Comparison of ENCODE assay signal across 9 cellular contexts in the genomic region with DNA sequence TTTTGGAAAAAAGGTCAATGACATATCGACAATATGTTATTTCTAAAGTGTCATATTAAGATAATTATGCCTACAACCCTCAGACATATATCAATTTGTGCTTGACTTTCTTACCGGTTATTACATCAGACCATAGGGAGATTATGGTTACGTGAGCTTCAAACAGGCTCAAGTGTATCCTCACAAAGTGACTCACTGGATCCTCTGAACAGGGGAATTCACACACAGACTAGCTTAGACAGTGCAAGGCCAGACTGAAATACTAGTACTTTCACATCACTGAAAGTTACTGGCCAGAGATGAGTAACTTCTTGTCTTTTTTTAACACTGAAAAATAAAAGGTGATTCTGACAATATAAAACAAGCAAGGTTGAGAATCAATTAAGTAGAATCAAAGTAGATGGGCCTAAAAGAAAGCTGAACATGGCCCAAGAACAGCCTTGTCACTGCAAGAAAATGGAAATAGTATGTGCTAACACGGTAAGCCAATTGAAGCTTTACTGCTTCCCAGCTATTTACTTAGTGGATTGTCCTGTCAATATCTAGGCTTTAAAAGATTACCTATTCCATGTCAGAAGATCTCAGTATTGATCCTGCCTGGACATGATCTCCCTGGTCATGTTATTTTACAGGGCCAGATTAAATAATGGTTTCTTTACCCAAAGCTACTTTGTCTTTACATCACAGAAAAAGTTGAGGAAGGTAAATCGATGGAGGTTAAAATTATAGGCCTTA.
A peak's percentile ranks its signal among the peaks of the same experiment; 100 is the strongest.
DNase-seq lines count a peak whose midpoint lies in the region; ATAC-seq and TF ChIP-seq lines count a peak whose summit lies in the region.
"Had no signal": no experiment of that assay in that cellular context is flagged by ENCODE, and none has a peak within 500 bp of the region (broad histone marks: within the 10 kb centered on the region; RNA-seq: fewer than 3 reads in every experiment).

No MANE protein-coding gene starts in this region.

- DNase-seq in EH (ENCODE audit: low read depth) (peak; percentile 85), SK-N-SH (no peak), NCI-H1417 treated with DMSO at 0.1 percent for 48 hours (lab: John Stamatoyannopoulos, UW) (no peak)
- DNase-seq in stimulated activated CD4-positive, alpha-beta T cell treated with anti-CD3 and anti-CD28 coated beads, Interleukin-2, amount 100 ng/mL, for 48 hours: no peak
- DNase-seq: NCI-H187 treated with DMSO at 0.1 percent for 48 hours had no signal

- ATAC-seq in HG02588 (IDR thresholded peaks at IDR 0.05; ENCODE audit: unreplicated experiment) (peak; percentile 79), HG02885 (IDR thresholded peaks at IDR 0.05; ENCODE audit: poor library complexity, unreplicated experiment) (no peak), GM21367 (IDR thresholded peaks at IDR 0.05; ENCODE audit: unreplicated experiment) (no peak)

- WGBS in SK-N-SH (ENCODE audit: low lambda C conversion rate): 74% methylated on average over 5 of the region's 5 CpGs
- 63% methylated on average over 5 of the region's 5 CpGs for WGBS in liver

- H3K4me3 ChIP-seq in SK-N-SH (ENCODE audit: low read depth in 2 of 2, low read length in 1 of 2): no peak overlapping the region
- H3K4me3 ChIP-seq in liver (ENCODE audit: low read depth in 1 of 3, low read length in 3 of 3): no peak overlapping the region

- TF ChIP-seq EP300 in SK-N-SH (IDR thresholded peaks at IDR 0.05; ENCODE audit: borderline replicate concordance in 1 of 2, low read depth in 1 of 2, low read length in 1 of 2): no peak

- TF ChIP-seq CTCF in SK-N-SH (IDR thresholded peaks at IDR 0.05) (no peak), liver (IDR thresholded peaks at IDR 0.05; ENCODE audit: low read depth, low read length, missing input control) (no peak)

- H3K36me3 ChIP-seq in SK-N-SH (replicated peaks in 1 of 2; ENCODE audit: control insufficient read depth in 1 of 2, insufficient read depth in 2 of 2, low read length in 1 of 2): peaks cover 0 to under 1% of the 10 kb centered on the region in 2 experiments
- H3K36me3 ChIP-seq in liver (ENCODE audit: control insufficient read depth in 4 of 4, insufficient read depth in 3 of 4, low read depth in 1 of 4, low read length in 3 of 4): no peaks in the 10 kb centered on the region

- peaks cover 29% of the 10 kb centered on the region for H3K79me2 ChIP-seq in SK-N-SH (ENCODE audit: insufficient read depth)

- TF ChIP-seq RAD21 in SK-N-SH (IDR thresholded peaks at IDR 0.05; ENCODE audit: low read length): no peak
- TF ChIP-seq RAD21 in liver (IDR thresholded peaks at IDR 0.05): no peak

- H3K27me3 ChIP-seq in SK-N-SH (ENCODE audit: insufficient read depth) (no peaks in the 10 kb centered on the region), liver (ENCODE audit: control insufficient read depth in 4 of 4, insufficient read depth in 4 of 4, low read length in 3 of 4) (no peaks in the 10 kb centered on the region)

- peak overlapping the region; percentile 46 for H3K4me2 ChIP-seq in SK-N-SH

- no peaks in the 10 kb centered on the region for H4K20me1 ChIP-seq in SK-N-SH (ENCODE audit: insufficient read depth)

- H2AFZ ChIP-seq in SK-N-SH (ENCODE audit: low read depth): peak overlapping the region; percentile 49; the same call in 1 of the 2 replicates

- H3K9me2 ChIP-seq in SK-N-SH: no peaks in the 10 kb centered on the region

- peak overlapping the region; percentile 36; the same call in 1 of the 2 replicates for H3K9ac ChIP-seq in SK-N-SH
- no peak overlapping the region for H3K9ac ChIP-seq in liver (ENCODE audit: low read depth in 1 of 2, low read length in 2 of 2)

- H3K4me1 ChIP-seq in SK-N-SH (ENCODE audit: control insufficient read depth in 1 of 2, insufficient read depth in 2 of 2, low read depth in 1 of 2, low read length in 1 of 2) (peaks cover 0 to 28% of the 10 kb centered on the region in 2 experiments), liver (ENCODE audit: control insufficient read depth in 4 of 4, insufficient read depth in 4 of 4, low read length in 3 of 4) (peaks cover 0 to 2% (median 0%) of the 10 kb centered on the region in 4 donors)

- H3F3A ChIP-seq in SK-N-SH (replicated peaks; ENCODE audit: insufficient read depth): peaks cover 22% of the 10 kb centered on the region

- H3K27ac ChIP-seq in SK-N-SH (ENCODE audit: low read depth in 2 of 2, low read length in 1 of 2) (peak overlapping the region; percentile 43 to 91; a peak in 3 of 4 replicates), liver (ENCODE audit: low read depth in 1 of 2, low read length in 2 of 2) (no peak overlapping the region)

- POLR2A ChIA-PET in SK-N-SH (lab: Yijun Ruan, JAX): no interaction called here

- H3K9me3 ChIP-seq in SK-N-SH (no peaks in the 10 kb centered on the region), liver (ENCODE audit: control insufficient read depth in 4 of 4, low read length in 3 of 4) (no peaks in the 10 kb centered on the region)

- CTCF ChIA-PET in SK-N-SH (lab: Yijun Ruan, JAX): interaction anchor here (1.2 kb wide), 1 partner anchor 113 kb away, joined by 3 read pairs; no protein-coding TSS in a partner anchor

TF ChIP-seq in SK-N-SH, 30 proteins besides CTCF, POLR2A, EP300 and RAD21:
- TF ChIP-seq FOSL2 (IDR thresholded peaks at IDR 0.05; ENCODE audit: borderline replicate concordance, low read depth) (peak; percentile 57), RCOR1 (IDR thresholded peaks at IDR 0.05; ENCODE audit: low read length) (no peak), RXRA (IDR thresholded peaks at IDR 0.05; ENCODE audit: borderline replicate concordance, low read depth) (no peak), ELF1 (IDR thresholded peaks at IDR 0.05) (no peak)

TF ChIP-seq in liver, 16 proteins besides CTCF, POLR2A, EP300 and RAD21:
- TF ChIP-seq NR2F2 (IDR thresholded peaks at IDR 0.05) (no peak), FOXA2 (IDR thresholded peaks at IDR 0.05) (peak; percentile 80), FOXA1 (IDR thresholded peaks at IDR 0.05) (no peak), RXRA (IDR thresholded peaks at IDR 0.05) (no peak), HNF4A (conservative IDR thresholded peaks at IDR 0.05) (peak in 1 of 2 donors; percentile 11), GABPA (IDR thresholded peaks at IDR 0.05 in 1 of 2, conservative IDR thresholded peaks at IDR 0.05 in 1 of 2) (no peak), EGR1 (IDR thresholded peaks at IDR 0.05; ENCODE audit: low read depth in 2 of 2) (no peak), SP1 (IDR thresholded peaks at IDR 0.05) (no peak), HNF4G (IDR thresholded peaks at IDR 0.05) (no peak)
- TF ChIP-seq, protein P1, sequence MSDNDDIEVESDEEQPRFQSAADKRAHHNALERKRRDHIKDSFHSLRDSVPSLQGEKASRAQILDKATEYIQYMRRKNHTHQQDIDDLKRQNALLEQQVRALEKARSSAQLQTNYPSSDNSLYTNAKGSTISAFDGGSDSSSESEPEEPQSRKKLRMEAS (IDR thresholded peaks at IDR 0.05): no peak
- TF ChIP-seq, protein P2, sequence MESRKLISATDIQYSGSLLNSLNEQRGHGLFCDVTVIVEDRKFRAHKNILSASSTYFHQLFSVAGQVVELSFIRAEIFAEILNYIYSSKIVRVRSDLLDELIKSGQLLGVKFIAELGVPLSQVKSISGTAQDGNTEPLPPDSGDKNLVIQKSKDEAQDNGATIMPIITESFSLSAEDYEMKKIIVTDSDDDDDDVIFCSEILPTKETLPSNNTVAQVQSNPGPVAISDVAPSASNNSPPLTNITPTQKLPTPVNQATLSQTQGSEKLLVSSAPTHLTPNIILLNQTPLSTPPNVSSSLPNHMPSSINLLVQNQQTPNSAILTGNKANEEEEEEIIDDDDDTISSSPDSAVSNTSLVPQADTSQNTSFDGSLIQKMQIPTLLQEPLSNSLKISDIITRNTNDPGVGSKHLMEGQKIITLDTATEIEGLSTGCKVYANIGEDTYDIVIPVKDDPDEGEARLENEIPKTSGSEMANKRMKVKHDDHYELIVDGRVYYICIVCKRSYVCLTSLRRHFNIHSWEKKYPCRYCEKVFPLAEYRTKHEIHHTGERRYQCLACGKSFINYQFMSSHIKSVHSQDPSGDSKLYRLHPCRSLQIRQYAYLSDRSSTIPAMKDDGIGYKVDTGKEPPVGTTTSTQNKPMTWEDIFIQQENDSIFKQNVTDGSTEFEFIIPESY (IDR thresholded peaks at IDR 0.05): no peak
- TF ChIP-seq, protein P3, sequence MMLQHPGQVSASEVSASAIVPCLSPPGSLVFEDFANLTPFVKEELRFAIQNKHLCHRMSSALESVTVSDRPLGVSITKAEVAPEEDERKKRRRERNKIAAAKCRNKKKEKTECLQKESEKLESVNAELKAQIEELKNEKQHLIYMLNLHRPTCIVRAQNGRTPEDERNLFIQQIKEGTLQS (IDR thresholded peaks at IDR 0.05): no peak

Comparison
In these comparisons a context has a peak if more than half of its experiments do, and no peak if none do; other contexts are left out.
1. H3K27ac ChIP-seq: peak in SK-N-SH (2 of 2); none in liver (0 of 2).